In genomic region chr6:35600659-35601125, GRCh38 we compare ENCODE assay signal across 9 cellular contexts.
DNase-seq lines count a peak whose midpoint lies in the region; ATAC-seq, FAIRE-seq and TF ChIP-seq lines count a peak whose summit lies in the region.
"Had no signal": no experiment of that assay in that cellular context is flagged by ENCODE, and none has a peak within 500 bp of the region (broad histone marks: within the 10 kb centered on the region; RNA-seq: fewer than 3 reads in every experiment).

No MANE protein-coding gene starts in this region.

- intact Hi-C loops in activated CD4-positive, alpha-beta T cell treated with anti-CD3 and anti-CD28 coated beads for 36 hours (cut with DNase I, micrococcal nuclease) = loop anchor here (1.0 to 5.0 kb wide), 4 partner anchors 11 to 132 kb away; no protein-coding TSS in a partner anchor
- intact Hi-C loops in ascending aorta (cut with DNase I) = loop anchor here (1.0 to 5.0 kb wide), 2 partner anchors 9 to 87 kb away; partner anchors contain the start of gene FKBP5

- H3K27ac ChIP-seq in ascending aorta = peak overlapping the region; percentile 95 to 97
- H3K27ac ChIP-seq in liver (ENCODE audit: low read depth in 1 of 2, low read length in 2 of 2) = peak overlapping the region; percentile 89 to 92

- DNase-seq in activated CD4-positive, alpha-beta T cell treated with anti-CD3 and anti-CD28 coated beads for 36 hours = no peak
- DNase-seq in activated CD4-positive, alpha-beta T cell treated with anti-CD3 and anti-CD28 coated beads, Interleukin-2, amount 50 U/mL, for 1 hour = no peak
- no peak for DNase-seq in ascending aorta (ENCODE audit: low spot score in 2 of 2)
- DNase-seq in superior temporal gyrus (ENCODE audit: extremely low spot score) = peak; percentile 65
- DNase-seq in DMS 273 treated with DMSO at 0.1 percent for 48 hours (lab: John Stamatoyannopoulos, UW) = no peak
- no peak for DNase-seq in urothelium cell line (ENCODE audit: low spot score)
- DNase-seq in kidney glomerular epithelial cell (lab: John Stamatoyannopoulos, UW) = no peak
- DNase-seq: NCI-H2029 treated with DMSO at 0.1 percent for 48 hours had no signal

- FAIRE-seq in urothelium cell line (lab: Jason Lieb, UNC) = no peak

- H3K27me3 ChIP-seq in ascending aorta = no peaks in the 10 kb centered on the region
- no peaks in the 10 kb centered on the region for H3K27me3 ChIP-seq in liver (ENCODE audit: control insufficient read depth in 4 of 4, insufficient read depth in 4 of 4, low read length in 3 of 4)

- no peak for TF ChIP-seq RAD21 in liver (IDR thresholded peaks at IDR 0.05)

- WGBS in liver = 65% methylated on average over 1 of the region's 1 CpG

- H3K4me1 ChIP-seq in ascending aorta (peaks cover 24 to 86% of the 10 kb centered on the region in 2 donors), liver (ENCODE audit: control insufficient read depth in 4 of 4, insufficient read depth in 4 of 4, low read length in 3 of 4) (peaks cover 2 to 36% (median 26%) of the 10 kb centered on the region in 4 donors)

- H3K9me3 Mint-ChIP-seq in activated CD4-positive, alpha-beta T cell treated with anti-CD3 and anti-CD28 coated beads for 36 hours (ENCODE audit: low read depth) = no peaks in the 10 kb centered on the region

- H3K9me3 ChIP-seq in ascending aorta (no peaks in the 10 kb centered on the region), liver (ENCODE audit: control insufficient read depth in 4 of 4, low read length in 3 of 4) (no peaks in the 10 kb centered on the region)

- H3K36me3 ChIP-seq in ascending aorta (peaks cover 16 to 17% of the 10 kb centered on the region in 2 donors), liver (ENCODE audit: control insufficient read depth in 4 of 4, insufficient read depth in 3 of 4, low read depth in 1 of 4, low read length in 3 of 4) (peaks cover 7 to 18% (median 12%) of the 10 kb centered on the region in 4 donors)

- POLR2A ChIA-PET in activated CD4-positive, alpha-beta T cell treated with anti-CD3 and anti-CD28 coated beads for 36 hours (lab: Charles Lee) = interaction anchor here (0.6 to 1.9 kb wide), 5 partner anchors 8 to 243 kb away, joined by 3 to 10 read pairs (median 4); no protein-coding TSS in a partner anchor

- TF ChIP-seq CTCF in ascending aorta (IDR thresholded peaks at IDR 0.05) = no peak
- TF ChIP-seq CTCF in liver (IDR thresholded peaks at IDR 0.05; ENCODE audit: low read depth, low read length, missing input control) = no peak

- H3K27ac Mint-ChIP-seq in activated CD4-positive, alpha-beta T cell treated with anti-CD3 and anti-CD28 coated beads for 36 hours = peak overlapping the region; percentile 70

- H3K4me3 ChIP-seq in ascending aorta = peak overlapping the region in 1 of 2 donors; percentile 51
- no peak overlapping the region for H3K4me3 ChIP-seq in liver (ENCODE audit: low read depth in 1 of 3, low read length in 3 of 3)

- H3K4me1 Mint-ChIP-seq in activated CD4-positive, alpha-beta T cell treated with anti-CD3 and anti-CD28 coated beads for 36 hours = peaks cover 77% of the 10 kb centered on the region

- no peaks in the 10 kb centered on the region for H3K27me3 Mint-ChIP-seq in activated CD4-positive, alpha-beta T cell treated with anti-CD3 and anti-CD28 coated beads for 36 hours

- peaks cover 40% of the 10 kb centered on the region for H3K36me3 Mint-ChIP-seq in activated CD4-positive, alpha-beta T cell treated with anti-CD3 and anti-CD28 coated beads for 36 hours (ENCODE audit: low read depth)

- ATAC-seq in activated CD4-positive, alpha-beta T cell treated with anti-CD3 and anti-CD28 coated beads for 36 hours = no peak

- H3K9ac ChIP-seq in liver (ENCODE audit: low read depth in 1 of 2, low read length in 2 of 2) = peak overlapping the region in 1 of 2 donors; percentile 70

- CTCF ChIA-PET in activated CD4-positive, alpha-beta T cell treated with anti-CD3 and anti-CD28 coated beads for 36 hours (lab: Charles Lee) = interaction anchor here (0.8 to 5.3 kb wide), 11 partner anchors 10 to 138 kb away, joined by 3 to 49 read pairs (median 7); partner anchors contain the start of gene ARMC12

- H3K4me3 Mint-ChIP-seq in activated CD4-positive, alpha-beta T cell treated with anti-CD3 and anti-CD28 coated beads for 36 hours = peak overlapping the region; percentile 10

TF ChIP-seq in liver, 16 proteins besides CTCF, POLR2A, EP300 and RAD21:
- TF ChIP-seq NR2F2 (IDR thresholded peaks at IDR 0.05) = peak; percentile 21
- TF ChIP-seq HNF4G (IDR thresholded peaks at IDR 0.05) = no peak
